10 cellular contexts compared by ENCODE assay signal in genomic region chr17:76866774-76867577, GRCh38. TPM values are rescaled to one million over a fixed set of nuclear protein-coding genes. Genes with fewer than 3 reads are reported as not detected.
DNase-seq lines count a peak whose midpoint lies in the region; ATAC-seq lines count a peak whose summit lies in the region.
"Had no signal": no experiment of that assay in that cellular context is flagged by ENCODE, and none has a peak within 500 bp of the region (broad histone marks: within the 10 kb centered on the region; RNA-seq: fewer than 3 reads in every experiment).

No MANE protein-coding gene starts in this region.

- peaks cover 5% of the 10 kb centered on the region for H3K4me1 Mint-ChIP-seq in activated T-helper 2 cell treated with anti-CD3 and anti-CD28 coated beads, Interferon-gamma antibody, Interleukin-2, Interleukin-4, amounts not matched to agents 10 μg/mL and 5 μg/mL and 100 μg/mL, durations not matched to agents 14 hours and 24 hours and 36 hours (ENCODE audit: low read depth)
- H3K4me1 Mint-ChIP-seq in immature natural killer cell = peaks cover 0 to 7% of the 10 kb centered on the region in 2 donors

- H3K9me3 Mint-ChIP-seq in activated T-helper 2 cell treated with anti-CD3 and anti-CD28 coated beads, Interferon-gamma antibody, Interleukin-2, Interleukin-4, amounts not matched to agents 10 μg/mL and 5 μg/mL and 100 μg/mL, durations not matched to agents 14 hours and 24 hours and 36 hours = no peaks in the 10 kb centered on the region
- no peaks in the 10 kb centered on the region for H3K9me3 Mint-ChIP-seq in immature natural killer cell

- H3K27me3 Mint-ChIP-seq in activated T-helper 2 cell treated with anti-CD3 and anti-CD28 coated beads, Interferon-gamma antibody, Interleukin-2, Interleukin-4, amounts not matched to agents 10 μg/mL and 5 μg/mL and 100 μg/mL, durations not matched to agents 14 hours and 24 hours and 36 hours (ENCODE audit: low read depth) = peaks cover 29% of the 10 kb centered on the region
- peaks cover 5 to 18% (median 10%) of the 10 kb centered on the region in 3 donors for H3K27me3 Mint-ChIP-seq in immature natural killer cell (ENCODE audit: low read depth in 3 of 3)

- peak overlapping the region; percentile 37 for H3K4me3 Mint-ChIP-seq in activated T-helper 2 cell treated with anti-CD3 and anti-CD28 coated beads, Interferon-gamma antibody, Interleukin-2, Interleukin-4, amounts not matched to agents 10 μg/mL and 5 μg/mL and 100 μg/mL, durations not matched to agents 14 hours and 24 hours and 36 hours (ENCODE audit: low read depth)
- H3K4me3 Mint-ChIP-seq in immature natural killer cell = peak overlapping the region; percentile 34 to 81 (median 55)

- no peak for ATAC-seq in left lobe of liver
- ATAC-seq: gastrocnemius medialis had no signal

- DNase-seq in AG08395 (ENCODE audit: low spot score) = peak; percentile 46
- DNase-seq in HCEC 1CT = peak; percentile 52
- no peak for DNase-seq in activated T-helper 2 cell treated with anti-CD3 and anti-CD28 coated beads, Interferon-gamma antibody, Interleukin-2, Interleukin-4, amounts not matched to agents 10 μg/mL and 5 μg/mL and 100 μg/mL, durations not matched to agents 14 hours and 24 hours and 36 hours (ENCODE audit: low spot score)
- no peak for DNase-seq in immature natural killer cell
- no peak for DNase-seq in left lobe of liver (ENCODE audit: low spot score)
- no peak for DNase-seq in hippocampal formation (lab: John Stamatoyannopoulos, UW)
- no peak for DNase-seq in NCI-H2029 treated with DMSO at 0.1 percent for 48 hours (lab: John Stamatoyannopoulos, UW)
- DNase-seq in GM19238 (ENCODE audit: insufficient read length, low spot score) = no peak
- DNase-seq: gastrocnemius medialis, ovary had no signal

- intact Hi-C loops in activated T-helper 2 cell treated with anti-CD3 and anti-CD28 coated beads, Interferon-gamma antibody, Interleukin-2, Interleukin-4, amounts not matched to agents 10 μg/mL and 5 μg/mL and 100 μg/mL, durations not matched to agents 14 hours and 24 hours and 36 hours (cut with micrococcal nuclease) = loop anchor here (10.0 kb wide), 1 partner anchor 378 kb away; no protein-coding TSS in a partner anchor

- no peaks in the 10 kb centered on the region for H3K36me3 Mint-ChIP-seq in activated T-helper 2 cell treated with anti-CD3 and anti-CD28 coated beads, Interferon-gamma antibody, Interleukin-2, Interleukin-4, amounts not matched to agents 10 μg/mL and 5 μg/mL and 100 μg/mL, durations not matched to agents 14 hours and 24 hours and 36 hours (ENCODE audit: low read depth)
- H3K36me3 Mint-ChIP-seq in immature natural killer cell = no peaks in the 10 kb centered on the region

- no peak overlapping the region for H3K27ac Mint-ChIP-seq in activated T-helper 2 cell treated with anti-CD3 and anti-CD28 coated beads, Interferon-gamma antibody, Interleukin-2, Interleukin-4, amounts not matched to agents 10 μg/mL and 5 μg/mL and 100 μg/mL, durations not matched to agents 14 hours and 24 hours and 36 hours
- no peak overlapping the region for H3K27ac Mint-ChIP-seq in immature natural killer cell

RNA-seq across cellular contexts. Expression of gene MGAT5B, which starts 1.2 kb away (rescaled TPM):
- 0.55 TPM in 2 replicates for total RNA-seq in activated T-helper 2 cell treated with anti-CD3 and anti-CD28 coated beads, Interferon-gamma antibody, Interleukin-2, Interleukin-4, amounts not matched to agents 10 μg/mL and 5 μg/mL and 100 μg/mL, durations not matched to agents 14 hours and 24 hours and 36 hours
- polyA plus RNA-seq in immature natural killer cell = not detected
- not detected for total RNA-seq in left lobe of liver
- total RNA-seq: gastrocnemius medialis had no signal

Comparison
In these comparisons a context has a peak if more than half of its experiments do, and no peak if none do; other contexts are left out.
1. DNase-seq: peak in AG08395 (single experiment) and HCEC 1CT (single experiment); none in activated T-helper 2 cell treated with anti-CD3 and anti-CD28 coated beads, Interferon-gamma antibody, Interleukin-2, Interleukin-4, amounts not matched to agents 10 μg/mL and 5 μg/mL and 100 μg/mL, durations not matched to agents 14 hours and 24 hours and 36 hours (single experiment), immature natural killer cell (0 of 3), left lobe of liver (single experiment), hippocampal formation (0 of 2), NCI-H2029 treated with DMSO at 0.1 percent for 48 hours (single experiment) and GM19238 (single experiment).